Comparison of ENCODE assay signal across 1 cellular context in genomic region chr11:3199537-3200295, GRCh38.
TF ChIP-seq lines count a peak whose summit lies in the region.

No MANE protein-coding gene starts in this region.

TF ChIP-seq in SK-N-SH, 30 proteins besides CTCF, POLR2A, EP300 and RAD21 (continued from another document):
- TF ChIP-seq NRF1 (IDR thresholded peaks at IDR 0.05; ENCODE audit: low read depth, low read length) (no peak), FOXJ3 (CRISPR knock-in tag; IDR thresholded peaks at IDR 0.05) (no peak), USF1 (IDR thresholded peaks at IDR 0.05; ENCODE audit: borderline replicate concordance, low read depth) (no peak), SMC3 (IDR thresholded peaks at IDR 0.05; ENCODE audit: low read depth, low read length) (no peak), IRF3 (IDR thresholded peaks at IDR 0.05; ENCODE audit: low read depth, low read length) (no peak)
